Comparison of ENCODE assay signal across 14 cellular contexts in the genomic region with DNA sequence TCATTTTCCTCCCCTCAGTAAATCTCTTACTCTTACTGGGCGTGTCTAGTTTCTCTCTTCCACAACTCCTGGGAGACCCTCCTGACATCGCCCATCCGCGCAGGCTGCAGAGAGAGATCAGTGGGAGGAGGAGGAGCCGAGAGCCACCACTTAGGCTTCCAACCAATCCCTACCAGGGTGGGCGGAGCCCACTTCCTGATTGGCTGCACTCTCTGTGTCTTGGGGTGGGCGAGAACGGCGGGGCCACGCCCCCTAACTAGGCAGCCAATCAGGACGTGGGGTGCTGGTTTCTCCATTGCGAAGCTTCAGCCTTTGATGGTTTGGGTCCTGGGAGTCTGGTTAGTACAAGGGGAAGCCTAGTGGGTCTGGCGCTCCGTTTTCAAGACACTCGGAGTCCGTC. TPM values are rescaled to one million over a fixed set of nuclear protein-coding genes. Genes with fewer than 3 reads are reported as not detected.
DNase-seq lines count a peak whose midpoint lies in the region; ATAC-seq and TF ChIP-seq lines count a peak whose summit lies in the region.
"Had no signal": no experiment of that assay in that cellular context is flagged by ENCODE, and none has a peak within 500 bp of the region (broad histone marks: within the 10 kb centered on the region; RNA-seq: fewer than 3 reads in every experiment).

Gene PMIS2 (plus strand): TSS at position 330 of the 400 bp plus-strand sequence. CDS start 87 bp downstream, outside the sequence.

- intact Hi-C loops in naive thymus-derived CD4-positive, alpha-beta T cell (cut with micrococcal nuclease): no loop called here

- peaks cover 11% of the 10 kb centered on the region for H3K9me3 Mint-ChIP-seq in WTC11
- H3K9me3 Mint-ChIP-seq in naive thymus-derived CD4-positive, alpha-beta T cell: peaks cover 0 to 2% (median 0%) of the 10 kb centered on the region in 11 donors

- POLR2A ChIA-PET in WTC11 (lab: Charles Lee): no interaction called here
- POLR2A ChIA-PET in naive thymus-derived CD4-positive, alpha-beta T cell (lab: Charles Lee): no interaction called here

- H3K27me3 ChIP-seq in H7 (ENCODE audit: control insufficient read depth, insufficient read depth, low read length): no peaks in the 10 kb centered on the region; the same call in 1 of the 2 replicates
- H3K27me3 ChIP-seq in naive thymus-derived CD4-positive, alpha-beta T cell (ENCODE audit: control insufficient read depth in 2 of 2, insufficient read depth in 2 of 2, low read length in 2 of 2): no peaks in the 10 kb centered on the region

- TF ChIP-seq CTCF in WTC11 (IDR thresholded peaks at IDR 0.05): no peak

- H3K4me1 Mint-ChIP-seq in WTC11: no peaks in the 10 kb centered on the region
- H3K4me1 Mint-ChIP-seq in naive thymus-derived CD4-positive, alpha-beta T cell: no peaks in the 10 kb centered on the region

- no peaks in the 10 kb centered on the region for H3K9me3 ChIP-seq in naive thymus-derived CD4-positive, alpha-beta T cell (ENCODE audit: control insufficient read depth in 2 of 3, low read length in 3 of 3)

- H3K4me3 ChIP-seq in H7 (ENCODE audit: insufficient read depth, low read depth, low read length): no peak within 1 kb of the TSS
- H3K4me3 ChIP-seq in naive thymus-derived CD4-positive, alpha-beta T cell (ENCODE audit: low read length): no peak within 1 kb of the TSS
- H3K4me3 ChIP-seq: skin epidermis had no signal

- peak; percentile 88 for ATAC-seq in WTC11
- ATAC-seq in naive thymus-derived CD4-positive, alpha-beta T cell: peak; percentile 37

- H3K36me3 Mint-ChIP-seq in WTC11: no peaks in the 10 kb centered on the region
- no peaks in the 10 kb centered on the region for H3K36me3 Mint-ChIP-seq in naive thymus-derived CD4-positive, alpha-beta T cell

- no peak within 1 kb of the TSS for H3K27ac ChIP-seq in naive thymus-derived CD4-positive, alpha-beta T cell (ENCODE audit: low read depth, low read length)
- H3K27ac ChIP-seq: skin epidermis had no signal

- peaks cover 50% of the 10 kb centered on the region for H3K27me3 Mint-ChIP-seq in WTC11 (ENCODE audit: low read depth)
- H3K27me3 Mint-ChIP-seq in naive thymus-derived CD4-positive, alpha-beta T cell: peaks cover 12 to 25% (median 14%) of the 10 kb centered on the region in 5 donors

- H3K4me1 ChIP-seq in naive thymus-derived CD4-positive, alpha-beta T cell (ENCODE audit: control insufficient read depth in 2 of 2, insufficient read depth in 2 of 2, low read length in 2 of 2): no peaks in the 10 kb centered on the region

- DNase-seq in NCI-H2227 (lab: John Stamatoyannopoulos, UW; ENCODE audit: unreplicated experiment) (peak; percentile 73), NCI-H2227 treated with DMSO at 0.1 percent for 48 hours (lab: John Stamatoyannopoulos, UW) (no peak), H7 (peak; percentile 93), WTC11 (ENCODE audit: low spot score) (peak; percentile 75), amniotic stem cell (lab: John Stamatoyannopoulos, UW) (no peak), NCI-H1417 (lab: John Stamatoyannopoulos, UW) (no peak), activated gamma-delta T cell treated with Interleukin-2 at 50 U/mL for 16 hours (no peak)
- no peak for DNase-seq in naive thymus-derived CD4-positive, alpha-beta T cell
- DNase-seq: cerebellar nuclear complex, KG1, NCI-H524 treated with DMSO at 0.1 percent for 48 hours, T-helper 1 cell had no signal

- H3K36me3 ChIP-seq in H7 (replicated peaks; ENCODE audit: control insufficient read depth, insufficient read depth, low read length): no peaks in the 10 kb centered on the region
- H3K36me3 ChIP-seq in naive thymus-derived CD4-positive, alpha-beta T cell (ENCODE audit: control insufficient read depth in 2 of 3, insufficient read depth in 3 of 3, low read length in 3 of 3): no peaks in the 10 kb centered on the region

- no peak within 1 kb of the TSS for H3K4me3 Mint-ChIP-seq in WTC11
- no peak within 1 kb of the TSS for H3K4me3 Mint-ChIP-seq in naive thymus-derived CD4-positive, alpha-beta T cell

- CTCF ChIA-PET in WTC11 (lab: Charles Lee): interaction anchor here (0.8 to 1.5 kb wide), 2 partner anchors 28 to 75 kb away, joined by 3 to 4 read pairs; no protein-coding TSS in a partner anchor
- CTCF ChIA-PET in naive thymus-derived CD4-positive, alpha-beta T cell (lab: Charles Lee): no interaction called here

- no peak within 1 kb of the TSS for H3K27ac Mint-ChIP-seq in WTC11
- peak within 1 kb of the TSS in 1 of 9 donors; percentile 62 for H3K27ac Mint-ChIP-seq in naive thymus-derived CD4-positive, alpha-beta T cell

TF ChIP-seq in WTC11, 78 proteins besides CTCF, POLR2A, EP300 and RAD21:
- TF ChIP-seq NFYB (CRISPR knock-in tag; conservative IDR thresholded peaks at IDR 0.05; ENCODE audit: low read depth) (peak; percentile 71), TP53 (CRISPR knock-in tag; IDR thresholded peaks at IDR 0.05) (no peak)

RNA-seq across cellular contexts. Expression of gene PMIS2, which starts in this region (rescaled TPM):
- not detected in 2 replicates for total RNA-seq in H7 (2014; rRNA removed; shearing (Covaris generic))
- total RNA-seq in WTC11 (2021): not detected in 3 replicates
- not detected for total RNA-seq in naive thymus-derived CD4-positive, alpha-beta T cell
- not detected for polyA plus RNA-seq in naive thymus-derived CD4-positive, alpha-beta T cell
- polyA plus RNA-seq: neural cell had no signal

Comparison
In these comparisons a context has a peak if more than half of its experiments do, and no peak if none do; other contexts are left out.
1. Peak in DNase-seq in H7; RNA of the gene not detected or under 1 TPM.
2. Peak in DNase-seq and ATAC-seq in WTC11; RNA of the gene not detected or under 1 TPM.
3. Peak in ATAC-seq in naive thymus-derived CD4-positive, alpha-beta T cell; RNA of the gene not detected or under 1 TPM.